Comparison of ENCODE assay signal across 8 cellular contexts in the genomic region with DNA sequence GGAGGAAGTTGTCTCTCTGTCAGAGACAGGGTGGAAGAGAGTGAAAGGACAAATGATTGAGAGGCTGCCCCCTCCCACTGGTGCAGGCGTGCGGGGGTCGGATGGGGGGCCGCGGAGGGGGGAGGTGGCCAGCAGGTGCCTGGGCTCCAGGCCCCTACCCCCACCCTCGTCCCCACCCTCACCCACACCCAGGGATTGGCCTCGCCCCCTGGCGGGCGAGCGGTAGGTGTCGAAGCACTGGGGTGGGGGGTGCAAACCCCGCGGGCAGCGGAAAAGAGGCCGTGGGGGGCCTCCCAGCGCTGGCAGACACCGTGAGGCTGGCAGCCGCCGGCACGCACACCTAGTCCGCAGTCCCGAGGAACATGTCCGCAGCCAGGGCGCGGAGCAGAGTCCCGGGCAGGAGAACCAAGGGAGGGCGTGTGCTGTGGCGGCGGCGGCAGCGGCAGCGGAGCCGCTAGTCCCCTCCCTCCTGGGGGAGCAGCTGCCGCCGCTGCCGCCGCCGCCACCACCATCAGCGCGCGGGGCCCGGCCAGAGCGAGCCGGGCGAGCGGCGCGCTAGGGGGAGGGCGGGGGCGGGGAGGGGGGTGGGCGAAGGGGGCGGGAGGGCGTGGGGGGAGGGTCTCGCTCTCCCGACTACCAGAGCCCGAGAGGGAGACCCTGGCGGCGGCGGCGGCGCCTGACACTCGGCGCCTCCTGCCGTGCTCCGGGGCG. TPM values are rescaled to one million over a fixed set of nuclear protein-coding genes. Genes with fewer than 3 reads are reported as not detected.
DNase-seq lines count a peak whose midpoint lies in the region; ATAC-seq and TF ChIP-seq lines count a peak whose summit lies in the region.

A gene (plus strand): TSS at position 682 of the 711 bp plus-strand sequence. CDS start 32 bp downstream, outside the sequence.

- no peaks in the 10 kb centered on the region for H3K9me3 ChIP-seq in Peyer's patch
- H3K9me3 ChIP-seq in fibroblast of lung (ENCODE audit: control insufficient read depth, insufficient read depth, low read depth, low read length), result no peaks in the 10 kb centered on the region

- H3K4me1 ChIP-seq in Peyer's patch (peaks cover 0 to 35% (median 7%) of the 10 kb centered on the region in 4 donors), fibroblast of lung (ENCODE audit: control insufficient read depth, extremely low read depth, insufficient read depth, low read length) (peaks cover 7% of the 10 kb centered on the region)

- intact Hi-C loops in natural killer cell (cut with micrococcal nuclease), result loop anchor here (1.0 to 2.0 kb wide), 3 partner anchors 27 to 147 kb away; a partner anchor contains a TSS

- ATAC-seq in GM19438 (IDR thresholded peaks at IDR 0.05; ENCODE audit: low read depth, unreplicated experiment) (peak; percentile 46), natural killer cell (peak; percentile 62 to 84 (median 77))
- peak; percentile 75 for ATAC-seq in stimulated activated naive CD8-positive, alpha-beta T cell treated with anti-CD3 and anti-CD28 coated beads, Interleukin-15, Interleukin-2, amounts not matched to agents 100 U/mL and 50 U/mL, for 24 hours

- H3K4me3 Mint-ChIP-seq in natural killer cell, result peak within 1 kb of the TSS; percentile 96

- H3K4me3 ChIP-seq in Peyer's patch (peak within 1 kb of the TSS; percentile 69 to 92 (median 84)), fibroblast of lung (replicated peaks in 1 of 4; ENCODE audit: control extremely low read depth in 1 of 4, insufficient read depth in 1 of 4, low read depth in 3 of 4, low read length in 4 of 4) (peak within 1 kb of the TSS; percentile 75 to 89 (median 82))

- no peaks in the 10 kb centered on the region for H3K79me2 ChIP-seq in fibroblast of lung (ENCODE audit: control insufficient read depth, insufficient read depth, low read length)

- DNase-seq in CMK (ENCODE audit: low read depth) (peak; percentile 61), HK-2 (ENCODE audit: unreplicated experiment) (peak; percentile 62), Peyer's patch (peak; percentile 86 to 92 (median 87)), fibroblast of lung (ENCODE audit: low read depth in 2 of 2) (peak; percentile 59 to 60), natural killer cell (peak; percentile 77)
- peak; percentile 69 to 77 for DNase-seq in activated T-helper 1 cell treated with anti-CD3 and anti-CD28 coated beads, Interleukin-2, amount 50 U/mL, for 16 hours (ENCODE audit: low read depth in 1 of 2, low spot score in 1 of 2)
- DNase-seq in stimulated activated naive CD8-positive, alpha-beta T cell treated with anti-CD3 and anti-CD28 coated beads, Interleukin-15, Interleukin-2, amounts not matched to agents 100 U/mL and 50 U/mL, for 24 hours, result peak; percentile 86

- H2AFZ ChIP-seq in fibroblast of lung (ENCODE audit: low read length), result peak within 1 kb of the TSS; percentile 83

- no peaks in the 10 kb centered on the region for H4K20me1 ChIP-seq in fibroblast of lung (ENCODE audit: control insufficient read depth, extremely low read depth, insufficient read depth, low read length)

- TF ChIP-seq POLR2A in Peyer's patch (IDR thresholded peaks at IDR 0.05), result peak; percentile 26 to 34

- peak within 1 kb of the TSS; percentile 97 to 98 for H3K27ac Mint-ChIP-seq in natural killer cell

- no peaks in the 10 kb centered on the region for H3K27me3 ChIP-seq in Peyer's patch
- no peaks in the 10 kb centered on the region for H3K27me3 ChIP-seq in fibroblast of lung (ENCODE audit: control insufficient read depth, insufficient read depth, low read length)

- H3K27me3 Mint-ChIP-seq in natural killer cell (ENCODE audit: low read depth in 2 of 2), result no peaks in the 10 kb centered on the region

- no peaks in the 10 kb centered on the region for H3K36me3 Mint-ChIP-seq in natural killer cell

- TF ChIP-seq CTCF in Peyer's patch (IDR thresholded peaks at IDR 0.05), result peak in 5 of 6 experiments; percentile 60 to 79 (median 68)
- TF ChIP-seq CTCF in fibroblast of lung (conservative IDR thresholded peaks at IDR 0.05 in 1 of 2, IDR thresholded peaks at IDR 0.05 in 1 of 2; ENCODE audit: low read depth in 1 of 2, low read length in 2 of 2), result peak; percentile 39 to 60
- TF ChIP-seq CTCF in natural killer cell (IDR thresholded peaks at IDR 0.05), result peak; percentile 78

- H3K9me3 Mint-ChIP-seq in natural killer cell, result no peaks in the 10 kb centered on the region

- H3K9ac ChIP-seq in fibroblast of lung (ENCODE audit: insufficient read depth, low read length), result peak within 1 kb of the TSS; percentile 69

- peaks cover 48 to 53% of the 10 kb centered on the region in 2 donors for H3K4me1 Mint-ChIP-seq in natural killer cell

- H3K36me3 ChIP-seq in Peyer's patch, result no peaks in the 10 kb centered on the region
- no peaks in the 10 kb centered on the region for H3K36me3 ChIP-seq in fibroblast of lung (ENCODE audit: control insufficient read depth, insufficient read depth, low read length)

- H3K27ac ChIP-seq in Peyer's patch (peak within 1 kb of the TSS; percentile 89 to 98 (median 97)), fibroblast of lung (ENCODE audit: insufficient read depth, low read length) (peak within 1 kb of the TSS; percentile 53)

- peak within 1 kb of the TSS; percentile 92 for H3K4me2 ChIP-seq in fibroblast of lung (ENCODE audit: extremely low read depth, insufficient read depth, low read length)

RNA-seq across cellular contexts. Expression of the gene that starts here (rescaled TPM):
- total RNA-seq in Peyer's patch (10 to 100 TPM; 28.0 to 46.2 (median 42.9) TPM), fibroblast of lung (7.7 and 14.7 TPM in 2 replicates), natural killer cell (100 to 1,000 TPM; 132 to 156 (median 146) TPM)
- polyA plus RNA-seq in fibroblast of lung, result 9.1 and 11.2 TPM in 2 replicates
- polyA plus RNA-seq in fibroblast of lung (2012), result 5.8 and 7.9 TPM in 2 replicates
- polyA minus RNA-seq in fibroblast of lung (ENCODE audit: low replicate concordance), result 2.2 and 3.3 TPM in 2 replicates

Comparison
In these comparisons a context has a peak if more than half of its experiments do, and no peak if none do; other contexts are left out.
1. Peak in every context shown above with its lines: DNase-seq, ATAC-seq, H3K4me3 ChIP-seq and H3K27ac ChIP-seq.